8 cellular contexts compared by ENCODE assay signal in the genomic region with DNA sequence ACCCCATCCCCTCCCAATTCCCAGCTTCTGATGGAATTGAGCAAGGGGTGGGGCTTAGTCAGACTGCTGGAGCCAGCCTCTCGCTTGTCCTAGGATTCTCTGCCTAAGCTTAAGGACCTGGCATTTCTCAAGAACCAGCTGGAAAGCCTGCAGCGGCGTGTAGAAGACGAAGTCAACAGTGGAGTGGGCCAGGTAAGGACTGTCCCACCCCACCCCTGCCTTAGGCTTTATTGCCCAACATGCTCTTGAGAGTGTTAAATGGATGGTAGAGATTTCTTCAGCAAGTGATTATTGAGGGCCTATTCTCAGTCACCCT. TPM values are rescaled to one million over a fixed set of nuclear protein-coding genes. Genes with fewer than 3 reads are reported as not detected.
A peak's percentile ranks its signal among the peaks of the same experiment; 100 is the strongest.
DNase-seq lines count a peak whose midpoint lies in the region; ATAC-seq and TF ChIP-seq lines count a peak whose summit lies in the region.

No MANE protein-coding gene starts in this region.

- H2AFZ ChIP-seq in SK-N-SH (ENCODE audit: low read depth) (no peak overlapping the region), neuronal stem cell (ENCODE audit: low read length) (no peak overlapping the region)

- ATAC-seq in SK-N-SH treated with all-trans-retinoic acid at 6 μM for 48 hours: no peak
- ATAC-seq in WTC11: no peak

- peaks cover 19% of the 10 kb centered on the region for H3K4me1 Mint-ChIP-seq in WTC11

- H2BK120ac ChIP-seq in neuronal stem cell (ENCODE audit: low read depth, low read length): no peak overlapping the region

- no peak overlapping the region for H4K91ac ChIP-seq in neuronal stem cell (ENCODE audit: low read depth, low read length, poor library complexity)

- no peak overlapping the region for H3K27ac ChIP-seq in SK-N-SH (ENCODE audit: low read depth in 2 of 2, low read length in 1 of 2)
- peak overlapping the region in 6 of 8 donors; percentile 92 to 99 (median 97) for H3K27ac ChIP-seq in spleen
- H3K27ac ChIP-seq in neuronal stem cell (replicated peaks; ENCODE audit: low read length): no peak overlapping the region

- TF ChIP-seq EP300 in SK-N-SH (IDR thresholded peaks at IDR 0.05; ENCODE audit: borderline replicate concordance in 1 of 2, low read depth in 1 of 2, low read length in 1 of 2): no peak

- H3K36me3 Mint-ChIP-seq in WTC11: peaks cover 20% of the 10 kb centered on the region

- H2BK15ac ChIP-seq in neuronal stem cell (ENCODE audit: low read length): no peak overlapping the region

- H3K27me3 ChIP-seq in SK-N-SH (ENCODE audit: insufficient read depth): no peaks in the 10 kb centered on the region
- no peaks in the 10 kb centered on the region for H3K27me3 ChIP-seq in spleen (replicated peaks in 1 of 7)
- no peaks in the 10 kb centered on the region for H3K27me3 ChIP-seq in neuronal stem cell (ENCODE audit: control insufficient read depth in 3 of 3, insufficient read depth in 3 of 3, low read depth in 1 of 3, low read length in 3 of 3)

- H2AK5ac ChIP-seq in neuronal stem cell (ENCODE audit: low read depth, low read length): no peak overlapping the region

- H3K36me3 ChIP-seq in SK-N-SH (replicated peaks in 1 of 2; ENCODE audit: control insufficient read depth in 1 of 2, insufficient read depth in 2 of 2, low read length in 1 of 2): peaks cover 8 to 35% of the 10 kb centered on the region in 2 experiments
- H3K36me3 ChIP-seq in spleen: peaks cover 0 to 56% (median 30%) of the 10 kb centered on the region in 6 donors
- peaks cover 24 to 48% of the 10 kb centered on the region in 2 donors for H3K36me3 ChIP-seq in neuronal stem cell (replicated peaks in 1 of 2; ENCODE audit: control insufficient read depth in 2 of 2, insufficient read depth in 2 of 2, low read length in 2 of 2)

- no peak overlapping the region for H3K27ac Mint-ChIP-seq in WTC11

- WGBS in SK-N-SH (ENCODE audit: low lambda C conversion rate): 87% methylated on average over 4 of the region's 4 CpGs
- 81 to 91% (median 90%) methylated on average over 4 of the region's 4 CpGs for WGBS in spleen, 5 donors
- WGBS in neuronal stem cell (ENCODE audit: extremely low coverage in 2 of 2, insufficient read length in 2 of 2, insufficient replicate concordance in 1 of 2), 2 donors: no CpG with 5 or more reads among the region's 4 CpGs

- peaks cover 28% of the 10 kb centered on the region for H3K79me2 ChIP-seq in SK-N-SH (ENCODE audit: insufficient read depth)

- H3K9me2 ChIP-seq in SK-N-SH: no peaks in the 10 kb centered on the region

- no peak overlapping the region for H3K14ac ChIP-seq in neuronal stem cell (ENCODE audit: low read length)

- H3K9me3 Mint-ChIP-seq in WTC11: no peaks in the 10 kb centered on the region

- H3K4me1 ChIP-seq in SK-N-SH (ENCODE audit: control insufficient read depth in 1 of 2, insufficient read depth in 2 of 2, low read depth in 1 of 2, low read length in 1 of 2) (peaks cover 3 to 20% of the 10 kb centered on the region in 2 experiments; a peak in 1 of 4 replicates), spleen (peaks cover 32 to 89% (median 69%) of the 10 kb centered on the region in 6 donors), neuronal stem cell (ENCODE audit: control insufficient read depth in 2 of 2, insufficient read depth in 1 of 2, low read depth in 1 of 2, low read length in 2 of 2) (peaks cover 6% of the 10 kb centered on the region in 2 donors)

- no peaks in the 10 kb centered on the region for H4K20me1 ChIP-seq in SK-N-SH (ENCODE audit: insufficient read depth)

- CTCF ChIA-PET in SK-N-SH (lab: Yijun Ruan, JAX) (interaction anchor here (1.1 to 1.4 kb wide), 5 partner anchors 8 to 154 kb away, joined by 3 to 5 read pairs (median 3); no protein-coding TSS in a partner anchor), WTC11 (lab: Charles Lee) (interaction anchor here (1.4 kb wide), 1 partner anchor 73 kb away, joined by 6 read pairs; a partner anchor contains a TSS)

- DNase-seq in SK-N-SH (no peak), WTC11 (ENCODE audit: low spot score) (no peak), fibroblast of villous mesenchyme (ENCODE audit: low read depth) (peak; percentile 57), spleen (no peak), middle frontal gyrus (ENCODE audit: extremely low spot score, low spot score) (no peak), NCI-H446 treated with DMSO at 0.1 percent for 48 hours (lab: John Stamatoyannopoulos, UW) (no peak), neuronal stem cell (ENCODE audit: low spot score) (no peak)

- intact Hi-C loops in spleen (cut with DNase I; ENCODE audit: low total_unique reads): loop anchor here (5.0 kb wide), 1 partner anchor 72 kb away; a partner anchor contains a TSS

- no peaks in the 10 kb centered on the region for H3K9me3 ChIP-seq in SK-N-SH
- H3K9me3 ChIP-seq in spleen: no peaks in the 10 kb centered on the region
- H3K9me3 ChIP-seq in neuronal stem cell (replicated peaks in 1 of 2; ENCODE audit: control insufficient read depth in 2 of 2, insufficient read depth in 1 of 2, low read depth in 1 of 2, low read length in 2 of 2): no peaks in the 10 kb centered on the region

- peak overlapping the region; percentile 77 for H3K4me2 ChIP-seq in SK-N-SH
- H3K4me2 ChIP-seq in neuronal stem cell (ENCODE audit: insufficient read depth, low read length, poor library complexity, severe bottlenecking): no peak overlapping the region

- H3F3A ChIP-seq in SK-N-SH (replicated peaks; ENCODE audit: insufficient read depth): peaks cover 5% of the 10 kb centered on the region

- no peak for TF ChIP-seq RAD21 in SK-N-SH (IDR thresholded peaks at IDR 0.05; ENCODE audit: low read length)

- peaks cover 3% of the 10 kb centered on the region for H3K79me1 ChIP-seq in neuronal stem cell (ENCODE audit: low read depth, low read length)

- H3K4me3 ChIP-seq in SK-N-SH (ENCODE audit: low read depth in 2 of 2, low read length in 1 of 2): peak overlapping the region; percentile 85 to 97
- peak overlapping the region; percentile 97 for H3K4me3 ChIP-seq in fibroblast of villous mesenchyme (ENCODE audit: low read depth, low read length)
- peak overlapping the region in 5 of 8 donors; percentile 58 to 92 (median 66) for H3K4me3 ChIP-seq in spleen
- H3K4me3 ChIP-seq in neuronal stem cell (ENCODE audit: low read length in 2 of 2): peak overlapping the region in 1 of 2 donors; percentile 73

- TF ChIP-seq POLR2A in spleen (IDR thresholded peaks at IDR 0.05): no peak

- peak overlapping the region; percentile 80; the same call in 1 of the 2 replicates for H3K9ac ChIP-seq in SK-N-SH
- no peak overlapping the region for H3K9ac ChIP-seq in neuronal stem cell (ENCODE audit: low read depth, low read length, poor library complexity)

- TF ChIP-seq CTCF in SK-N-SH (IDR thresholded peaks at IDR 0.05) (no peak), WTC11 (IDR thresholded peaks at IDR 0.05) (no peak), fibroblast of villous mesenchyme (IDR thresholded peaks at IDR 0.05; ENCODE audit: insufficient read depth, low read depth, low read length) (no peak), spleen (IDR thresholded peaks at IDR 0.05 in 8 of 11, conservative IDR thresholded peaks at IDR 0.05 in 3 of 11) (no peak)

- H2BK12ac ChIP-seq in neuronal stem cell (ENCODE audit: low read length): no peak overlapping the region

- peaks cover 3% of the 10 kb centered on the region; the same call in 1 of the 2 replicates for H3K27me3 Mint-ChIP-seq in WTC11 (ENCODE audit: low read depth)

- no peak overlapping the region for H3K23ac ChIP-seq in neuronal stem cell (ENCODE audit: low read depth, low read length, poor library complexity)

- H3K4ac ChIP-seq in neuronal stem cell (ENCODE audit: low read length): no peak overlapping the region

- no peak overlapping the region for H3K18ac ChIP-seq in neuronal stem cell (ENCODE audit: low read length)

- H4K8ac ChIP-seq in neuronal stem cell (ENCODE audit: low read depth, low read length): no peak overlapping the region

- POLR2A ChIA-PET in SK-N-SH (lab: Yijun Ruan, JAX) (interaction anchor here (1.4 kb wide), 1 partner anchor 8 kb away, joined by 4 read pairs; no protein-coding TSS in a partner anchor), WTC11 (lab: Charles Lee) (interaction anchor here (1.0 to 4.4 kb wide), 2 partner anchors 9 to 18 kb away, joined by 3 to 29 read pairs; a partner anchor contains a TSS)

- H2BK5ac ChIP-seq in neuronal stem cell (ENCODE audit: low read length): no peak overlapping the region

- peak overlapping the region; percentile 88 for H3K4me3 Mint-ChIP-seq in WTC11

TF ChIP-seq in SK-N-SH treated with all-trans-retinoic acid at 6 μM for 48 hours, 23 proteins besides CTCF, POLR2A, EP300 and RAD21 (continues in another document):
- no peak for TF ChIP-seq SNAI2 (CRISPR knock-in tag; IDR thresholded peaks at IDR 0.05)

RNA-seq across cellular contexts. Expression of a gene that starts 1.1 kb away (rescaled TPM):
- polyA plus RNA-seq in SK-N-SH (2012; rRNA removed) (56.2 and 74.9 TPM in 2 replicates), spleen (10 to 100 TPM; 23.3 to 40.8 (median 27.7) TPM)
- 39.3 and 58.7 TPM in 2 replicates for polyA plus RNA-seq in SK-N-SH (2012; cell fraction: cytosol; rRNA removed)
- polyA plus RNA-seq in SK-N-SH (2012; cell fraction: nucleus; rRNA removed): 54.5 and 59.4 TPM in 2 replicates
- total RNA-seq in WTC11 (2021) (74.7 to 75.7 TPM (median 74.8 TPM) in 3 replicates), fibroblast of villous mesenchyme (11.9 and 13.8 TPM in 2 replicates), spleen (10 to 100 TPM; 44.1 to 64.0 (median 58.7) TPM)
- 63.6 TPM for polyA plus RNA-seq in neuronal stem cell (2013, experiment 1 of 2)
- 61.2 TPM for polyA plus RNA-seq in neuronal stem cell (2013, experiment 2 of 2)

RNA-seq across cellular contexts. Expression of a gene that starts 1.3 kb away (rescaled TPM):
- 36.0 and 54.5 TPM in 2 replicates for polyA plus RNA-seq in SK-N-SH (2012; rRNA removed)
- 8.4 and 11.9 TPM in 2 replicates for polyA plus RNA-seq in SK-N-SH (2012; cell fraction: cytosol; rRNA removed)
- polyA plus RNA-seq in SK-N-SH (2012; cell fraction: nucleus; rRNA removed): 264 and 329 TPM in 2 replicates
- 23.7 to 25.9 TPM (median 25.2 TPM) in 3 replicates for total RNA-seq in WTC11 (2021)
- 11.9 and 14.7 TPM in 2 replicates for total RNA-seq in fibroblast of villous mesenchyme
- total RNA-seq in spleen: 10 to 100 TPM; 31.9 to 57.8 (median 42.2) TPM
- polyA plus RNA-seq in spleen: 10 to 100 TPM; 26.0 to 43.4 (median 41.0) TPM
- 10.0 TPM for polyA plus RNA-seq in neuronal stem cell (2013, experiment 1 of 2)
- 8.5 TPM for polyA plus RNA-seq in neuronal stem cell (2013, experiment 2 of 2)

RNA-seq across cellular contexts. Expression of a gene that starts 8.5 kb away (rescaled TPM):
- polyA plus RNA-seq in SK-N-SH (2012; rRNA removed): 35.9 and 37.8 TPM in 2 replicates
- 36.1 and 37.2 TPM in 2 replicates for polyA plus RNA-seq in SK-N-SH (2012; cell fraction: cytosol; rRNA removed)
- polyA plus RNA-seq in SK-N-SH (2012; cell fraction: nucleus; rRNA removed): 52.5 and 70.9 TPM in 2 replicates
- 34.5 to 37.8 TPM (median 34.6 TPM) in 3 replicates for total RNA-seq in WTC11 (2021)
- total RNA-seq in fibroblast of villous mesenchyme: 40.6 and 53.1 TPM in 2 replicates
- 10 to 100 TPM; 22.9 to 33.5 (median 25.4) TPM for total RNA-seq in spleen
- 10 to 100 TPM; 32.6 to 42.1 (median 36.6) TPM for polyA plus RNA-seq in spleen
- polyA plus RNA-seq in neuronal stem cell (2013, experiment 1 of 2): 29.3 TPM
- 29.1 TPM for polyA plus RNA-seq in neuronal stem cell (2013, experiment 2 of 2)

RNA-seq across cellular contexts. Expression of a gene that starts 18.3 kb away (rescaled TPM):
- polyA plus RNA-seq in SK-N-SH (2012; rRNA removed) (1.1 and 1.2 TPM in 2 replicates), spleen (10 to 100 TPM; 60.9 to 75.6 (median 61.6) TPM)
- 0.63 and 0.79 TPM in 2 replicates for polyA plus RNA-seq in SK-N-SH (2012; cell fraction: cytosol; rRNA removed)
- 3.4 and 3.6 TPM in 2 replicates for polyA plus RNA-seq in SK-N-SH (2012; cell fraction: nucleus; rRNA removed)
- total RNA-seq in WTC11 (2021) (8.4 to 9.8 TPM (median 8.8 TPM) in 3 replicates), fibroblast of villous mesenchyme (0.32 and 0.86 TPM in 2 replicates), spleen (10 to 100 TPM; 11.5 to 24.5 (median 16.2) TPM)
- polyA plus RNA-seq in neuronal stem cell (2013, experiment 1 of 2): 6.6 TPM
- polyA plus RNA-seq in neuronal stem cell (2013, experiment 2 of 2): 6.6 TPM

Comparison
In these comparisons a context has a peak if more than half of its experiments do, and no peak if none do; other contexts are left out.
1. H3K27ac ChIP-seq: peak in spleen (6 of 8); none in SK-N-SH (0 of 2) and neuronal stem cell (single experiment).